9 cellular contexts compared by ENCODE assay signal in genomic region chr4:40238700-40239548, GRCh38. TPM values are rescaled to one million over a fixed set of nuclear protein-coding genes. Genes with fewer than 3 reads are reported as not detected.
DNase-seq lines count a peak whose midpoint lies in the region; ATAC-seq, FAIRE-seq and TF ChIP-seq lines count a peak whose summit lies in the region.
"Had no signal": no experiment of that assay in that cellular context is flagged by ENCODE, and none has a peak within 500 bp of the region (broad histone marks: within the 10 kb centered on the region; RNA-seq: fewer than 3 reads in every experiment).

No MANE protein-coding gene starts in this region.

- CTCF ChIA-PET in HepG2 (lab: Yijun Ruan, JAX; ENCODE audit: low intra/inter-chr PET ratio, low total read pairs) = no interaction called here

- POLR2A ChIA-PET in HepG2 (lab: Yijun Ruan, JAX) = no interaction called here

- no peak overlapping the region for H3K4me2 ChIP-seq in HepG2 (ENCODE audit: low read depth, low read length)

- ATAC-seq in right lobe of liver (peak; percentile 37 to 59 (median 54)), HepG2 (no peak), GM18868 (IDR thresholded peaks at IDR 0.05; ENCODE audit: unreplicated experiment) (no peak), GM18519 (IDR thresholded peaks at IDR 0.05; ENCODE audit: low FRiP score, unreplicated experiment) (no peak)

- H3K4me3 ChIP-seq in right lobe of liver = no peak overlapping the region
- H3K4me3 ChIP-seq in HepG2 (replicated peaks in 1 of 3; ENCODE audit: insufficient read depth in 1 of 3, low read depth in 2 of 3, low read length in 3 of 3) = no peak overlapping the region

- no peak for TF ChIP-seq POLR2A in right lobe of liver (IDR thresholded peaks at IDR 0.05)
- no peak for TF ChIP-seq POLR2A in HepG2 (IDR thresholded peaks at IDR 0.05; ENCODE audit: insufficient read depth in 1 of 2, low read depth in 2 of 2, low read length in 2 of 2)

- H3K4me1 ChIP-seq in right lobe of liver (no peaks in the 10 kb centered on the region), HepG2 (ENCODE audit: insufficient read depth, low read length) (peaks cover 5% of the 10 kb centered on the region)

- no peaks in the 10 kb centered on the region for H4K20me1 ChIP-seq in HepG2 (ENCODE audit: insufficient read depth, low read length)

- H3K79me2 ChIP-seq in HepG2 (ENCODE audit: insufficient read depth, low read length) = no peaks in the 10 kb centered on the region

- intact Hi-C loops in right lobe of liver (cut with DNase I) = no loop called here
- intact Hi-C loops in HepG2 (cut with micrococcal nuclease; ENCODE audit: unreplicated experiment) = no loop called here

- no peak overlapping the region for H2AFZ ChIP-seq in HepG2 (ENCODE audit: low read length)

- DNase-seq in right lobe of liver = no peak
- no peak for DNase-seq in HepG2 (ENCODE audit: low spot score)
- DNase-seq in activated T-cell treated with anti-CD3 and anti-CD28 coated beads, Interleukin-2, amount 50 U/mL, for 1 hour = peak; percentile 69
- peak; percentile 17 for DNase-seq in mucosa of gallbladder (ENCODE audit: low spot score)
- no peak for DNase-seq in NCI-H748 (lab: John Stamatoyannopoulos, UW; ENCODE audit: unreplicated experiment)
- DNase-seq in AG08396 (ENCODE audit: low spot score) = no peak

- no peaks in the 10 kb centered on the region for H3K36me3 ChIP-seq in right lobe of liver
- no peaks in the 10 kb centered on the region for H3K36me3 ChIP-seq in HepG2 (replicated peaks in 1 of 2; ENCODE audit: control insufficient read depth in 1 of 2, insufficient read depth in 2 of 2, low read length in 2 of 2)

- 77% methylated on average over 6 of the region's 12 CpGs for WGBS in right lobe of liver (ENCODE audit: insufficient coverage, low coverage, low lambda C conversion rate, missing lambda C conversion rate)
- WGBS in HepG2 (ENCODE audit: low lambda C conversion rate) = 82% methylated on average over 12 of the region's 12 CpGs

- H3K9me3 ChIP-seq in right lobe of liver (no peaks in the 10 kb centered on the region), HepG2 (ENCODE audit: low read length) (no peaks in the 10 kb centered on the region)

- H3K9ac ChIP-seq in HepG2 (ENCODE audit: insufficient read depth, low read depth, low read length) = no peak overlapping the region

- no peak for FAIRE-seq in HepG2 (lab: Jason Lieb, UNC)

- TF ChIP-seq EP300 in HepG2 (IDR thresholded peaks at IDR 0.05; ENCODE audit: low read depth in 2 of 2, low read length in 2 of 2) = no peak
- TF ChIP-seq EP300 in HepG2 (CRISPR knock-in tag; IDR thresholded peaks at IDR 0.05; ENCODE audit: borderline replicate concordance) = no peak

- TF ChIP-seq CTCF in right lobe of liver (IDR thresholded peaks at IDR 0.05) (no peak), HepG2 (CRISPR knock-in tag; IDR thresholded peaks at IDR 0.05) (no peak)

- no peaks in the 10 kb centered on the region for H3K27me3 ChIP-seq in right lobe of liver
- peaks cover 0 to 1% of the 10 kb centered on the region in 2 experiments; a peak in 1 of 5 replicates for H3K27me3 ChIP-seq in HepG2 (ENCODE audit: control insufficient read depth in 1 of 2, insufficient read depth in 2 of 2, low read length in 2 of 2)

- BruUV-seq in HepG2 (replicated peaks; lab: Mats Ljungman, UMichigan) = no TSS peak

- H3K27ac ChIP-seq in right lobe of liver = no peak overlapping the region
- no peak overlapping the region for H3K27ac ChIP-seq in HepG2 (ENCODE audit: extremely low read length, insufficient read depth, low read length)
- H3K27ac ChIP-seq: C4-2B had no signal

- TF ChIP-seq RAD21 in HepG2 (CRISPR knock-in tag; IDR thresholded peaks at IDR 0.05) = no peak

- in situ Hi-C loops in HepG2 (cut with HindIII; ENCODE audit: extremely low pct_ligation_motif_present, low pct_unique_long_range_greater_than_20kb) = no loop called here

TF ChIP-seq in HepG2, 621 proteins besides CTCF, POLR2A, EP300 and RAD21:
- TF ChIP-seq RARA (CRISPR knock-in tag; IDR thresholded peaks at IDR 0.05) (no peak), NFYB (CRISPR knock-in tag; IDR thresholded peaks at IDR 0.05) (no peak), MXI1 (IDR thresholded peaks at IDR 0.05; ENCODE audit: borderline replicate concordance, low read depth, low read length) (no peak), ETV6 (CRISPR knock-in tag; conservative IDR thresholded peaks at IDR 0.05) (no peak)

RNA-seq across cellular contexts. Expression of gene RHOH, which starts 42.1 kb away (rescaled TPM):
- 1 to 10 TPM in 1 of 6 experiments, under 1 TPM in 5; 0.25 to 1.2 (median 0.62) TPM for total RNA-seq in right lobe of liver
- total RNA-seq in HepG2 (2016; rRNA removed; fragmentation: Illumina TruSeq; extraction: Trizol) = not detected in 2 replicates
- not detected in 2 replicates for total RNA-seq in HepG2 (2016; cell fraction: cytosol; rRNA removed; fragmentation: Illumina TruSeq; extraction: Trizol; ENCODE audit: low read depth)
- 0.06 TPM in 1 of 2 replicates, not detected in the other for total RNA-seq in HepG2 (2016; cell fraction: insoluble cytoplasmic fraction; rRNA removed; fragmentation: Illumina TruSeq; extraction: Trizol)
- total RNA-seq in HepG2 (2016; cell fraction: membrane; rRNA removed; fragmentation: Illumina TruSeq; extraction: Trizol) = not detected in 2 replicates
- not detected in 2 replicates for total RNA-seq in HepG2 (2016; cell fraction: nucleus; rRNA removed; fragmentation: Illumina TruSeq; extraction: Trizol)
- 0.22 and 0.57 TPM in 2 replicates for polyA plus RNA-seq in HepG2 (2011; rRNA removed)
- polyA plus RNA-seq in HepG2 (2011; cell fraction: cytosol; rRNA removed) = 0.21 and 0.59 TPM in 2 replicates
- polyA plus RNA-seq in HepG2 (2011; cell fraction: nucleus; rRNA removed) = 0.38 and 0.48 TPM in 2 replicates
- 0.11 and 0.48 TPM in 2 replicates for polyA plus RNA-seq in HepG2 (2012)
- not detected in 2 replicates for polyA plus RNA-seq in HepG2 (2016; cell fraction: cytosol; fragmentation: Illumina TruSeq; extraction: Trizol; ENCODE audit: low read depth)
- 0.21 TPM in 1 of 2 replicates, not detected in the other for polyA plus RNA-seq in HepG2 (2016; cell fraction: insoluble cytoplasmic fraction; fragmentation: Illumina TruSeq; extraction: Trizol; ENCODE audit: low read depth)
- polyA plus RNA-seq in HepG2 (2016; cell fraction: membrane; fragmentation: Illumina TruSeq; extraction: Trizol; ENCODE audit: low read depth) = not detected in 2 replicates
- polyA plus RNA-seq in HepG2 (2016; cell fraction: nucleus; fragmentation: Illumina TruSeq; extraction: Trizol; ENCODE audit: insufficient read depth, low read depth) = not detected in 2 replicates
- polyA minus RNA-seq in HepG2 (2011; rRNA and poly(A)+ RNA removed; ENCODE audit: low replicate concordance) = 0.82 TPM in 1 of 2 replicates, not detected in the other
- 0.30 TPM in 1 of 2 replicates, not detected in the other for polyA minus RNA-seq in HepG2 (2011; cell fraction: cytosol; rRNA and poly(A)+ RNA removed)
- 0.13 and 0.87 TPM in 2 replicates for polyA minus RNA-seq in HepG2 (2011; cell fraction: nucleus; rRNA and poly(A)+ RNA removed)
- 7.9 TPM for total RNA-seq in mucosa of gallbladder

Comparison
In these comparisons a context has a peak if more than half of its experiments do, and no peak if none do; other contexts are left out.
1. ATAC-seq: peak in right lobe of liver (4 of 4); none in HepG2 (single experiment), GM18868 (single experiment) and GM18519 (single experiment).
2. DNase-seq: peak in activated T-cell treated with anti-CD3 and anti-CD28 coated beads, Interleukin-2, amount 50 U/mL, for 1 hour (single experiment) and mucosa of gallbladder (single experiment); none in right lobe of liver (0 of 3), HepG2 (single experiment), NCI-H748 (single experiment) and AG08396 (single experiment).